In genomic region chr17:41434313-41434895, GRCh38 we compare ENCODE assay signal across 23 cellular contexts.
A peak's percentile ranks its signal among the peaks of the same experiment; 100 is the strongest.
DNase-seq lines count a peak whose midpoint lies in the region; TF ChIP-seq lines count a peak whose summit lies in the region.
"Had no signal": no experiment of that assay in that cellular context is flagged by ENCODE, and none has a peak within 500 bp of the region (broad histone marks: within the 10 kb centered on the region; RNA-seq: fewer than 3 reads in every experiment).

No MANE protein-coding gene starts in this region.

- H3K27ac Mint-ChIP-seq in nephron progenitor cell = peak overlapping the region; percentile 66
- H3K27ac Mint-ChIP-seq: B cell; CD8-positive, alpha-beta T cell; IgD-negative memory B cell had no signal

- no peak for TF ChIP-seq CTCF in nephron progenitor cell (IDR thresholded peaks at IDR 0.05)

- DNase-seq in NCI-H1092 treated with DMSO at 0.1 percent for 48 hours (lab: John Stamatoyannopoulos, UW) (peak; percentile 69), NCI-H1092 (lab: John Stamatoyannopoulos, UW) (no peak), DMS79 (lab: John Stamatoyannopoulos, UW) (peak; percentile 90), NCI-H2227 treated with DMSO at 0.1 percent for 48 hours (lab: John Stamatoyannopoulos, UW) (peak; percentile 73), nephron progenitor cell (no peak), T-helper 9 cell (no peak), COR-L47 (lab: John Stamatoyannopoulos, UW) (no peak), NOMO-1 treated with DMSO at 0.1 percent for 48 hours (lab: John Stamatoyannopoulos, UW; ENCODE audit: unreplicated experiment) (no peak)
- DNase-seq: CD8-positive, alpha-beta T cell; DMS 273 treated with DMSO at 0.1 percent for 48 hours; DND-41; GOT3; HCEC 1CT; MM.1S; NCI-H1436; NCI-H1930; NCI-H524 treated with DMSO at 0.1 percent for 48 hours; NCI-H82; NK-92 treated with Interleukin-12 subunit alpha and Interleukin-12 subunit beta, amount 100 ng/mL, for 24 hours; RPMI8226; SHP77 had no signal

- H3K27me3 Mint-ChIP-seq in nephron progenitor cell (ENCODE audit: low read depth, poor library complexity) = no peaks in the 10 kb centered on the region

- H3K9me3 Mint-ChIP-seq in nephron progenitor cell = no peaks in the 10 kb centered on the region
- H3K9me3 Mint-ChIP-seq: CD8-positive, alpha-beta T cell; IgD-negative memory B cell had no signal

- no peak overlapping the region for H3K4me3 Mint-ChIP-seq in nephron progenitor cell
- H3K4me3 Mint-ChIP-seq: B cell; CD8-positive, alpha-beta T cell; IgD-negative memory B cell had no signal

- no peaks in the 10 kb centered on the region for H3K36me3 Mint-ChIP-seq in nephron progenitor cell (ENCODE audit: low read depth)
- H3K36me3 Mint-ChIP-seq: CD8-positive, alpha-beta T cell; IgD-negative memory B cell had no signal

- H3K4me1 Mint-ChIP-seq in nephron progenitor cell = peaks cover 14% of the 10 kb centered on the region
- H3K4me1 Mint-ChIP-seq: IgD-negative memory B cell had no signal

Comparison
In these comparisons a context has a peak if more than half of its experiments do, and no peak if none do; other contexts are left out.
1. DNase-seq: peak in NCI-H1092 treated with DMSO at 0.1 percent for 48 hours (single experiment), DMS79 (single experiment) and NCI-H2227 treated with DMSO at 0.1 percent for 48 hours (single experiment); none in NCI-H1092 (single experiment), nephron progenitor cell (single experiment), T-helper 9 cell (single experiment), COR-L47 (single experiment) and NOMO-1 treated with DMSO at 0.1 percent for 48 hours (single experiment).